Comparison of ENCODE assay signal across 10 cellular contexts in the genomic region with DNA sequence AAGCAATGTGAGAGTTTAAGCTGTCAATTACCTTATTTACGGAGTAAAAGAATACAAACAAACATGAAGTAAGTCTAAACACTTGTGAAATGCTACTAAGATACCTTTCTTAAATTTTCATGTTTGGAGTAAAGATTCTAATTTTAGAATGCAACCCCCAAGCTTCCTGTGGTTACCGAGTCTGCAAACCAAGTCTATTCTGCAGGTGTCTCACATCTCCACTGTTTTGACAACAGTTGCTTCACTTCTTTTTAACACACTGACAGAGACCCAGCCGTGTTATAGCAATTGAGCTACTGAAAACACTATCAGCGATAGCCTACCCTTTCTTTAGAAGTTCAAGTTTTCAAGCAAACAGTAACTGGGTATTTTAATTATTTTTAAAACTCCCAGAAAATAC.
DNase-seq lines count a peak whose midpoint lies in the region; ATAC-seq lines count a peak whose summit lies in the region.
"Had no signal": no experiment of that assay in that cellular context is flagged by ENCODE, and none has a peak within 500 bp of the region (broad histone marks: within the 10 kb centered on the region; RNA-seq: fewer than 3 reads in every experiment).

No MANE protein-coding gene starts in this region.

- DNase-seq in NCI-H748 treated with DMSO at 0.1 percent for 48 hours (lab: John Stamatoyannopoulos, UW) (peak; percentile 58), AG08396 (ENCODE audit: low spot score) (no peak), RKO (ENCODE audit: low spot score) (no peak)
- no peak for DNase-seq in activated CD8-positive, alpha-beta memory T cell treated with anti-CD3 and anti-CD28 coated beads for 24 hours
- DNase-seq: activated B cell treated with CpG ODN at 0.5 μM for 24 hours, NCI-H82 had no signal

- peak; percentile 65 for ATAC-seq in GM18508 (IDR thresholded peaks at IDR 0.05; ENCODE audit: insufficient read depth, unreplicated experiment)
- ATAC-seq in GM19468 (IDR thresholded peaks at IDR 0.05; ENCODE audit: extremely low read depth, unreplicated experiment), result peak; percentile 71
- ATAC-seq in HG03045 (IDR thresholded peaks at IDR 0.05; ENCODE audit: unreplicated experiment), result peak; percentile 62
- ATAC-seq in esophagus mucosa, result no peak
